Comparison of ENCODE assay signal across 10 cellular contexts in genomic region chr2:42964444-42965081, GRCh38.
DNase-seq lines count a peak whose midpoint lies in the region; TF ChIP-seq lines count a peak whose summit lies in the region.
"Had no signal": no experiment of that assay in that cellular context is flagged by ENCODE, and none has a peak within 500 bp of the region (broad histone marks: within the 10 kb centered on the region; RNA-seq: fewer than 3 reads in every experiment).

No MANE protein-coding gene starts in this region.

- no peaks in the 10 kb centered on the region for H3K27me3 ChIP-seq in esophagus (ENCODE audit: control insufficient read depth in 1 of 2, insufficient read depth in 2 of 2, low read length in 2 of 2)
- H3K27me3 ChIP-seq in neuronal stem cell (ENCODE audit: control insufficient read depth in 3 of 3, insufficient read depth in 3 of 3, low read depth in 1 of 3, low read length in 3 of 3), result peaks cover 0 to 8% (median 0%) of the 10 kb centered on the region in 3 experiments
- H3K27me3 ChIP-seq in CD4-positive, alpha-beta memory T cell (ENCODE audit: insufficient read depth, low read length), result no peaks in the 10 kb centered on the region

- intact Hi-C loops in CD4-positive, alpha-beta memory T cell (cut with micrococcal nuclease), result no loop called here

- peak overlapping the region; percentile 45 for H2BK5ac ChIP-seq in neuronal stem cell (ENCODE audit: low read length)

- no peak overlapping the region for H2AFZ ChIP-seq in neuronal stem cell (ENCODE audit: low read length)

- H3K79me1 ChIP-seq in neuronal stem cell (ENCODE audit: low read depth, low read length), result no peaks in the 10 kb centered on the region

- no peak overlapping the region for H3K4ac ChIP-seq in neuronal stem cell (ENCODE audit: low read length)

- CTCF ChIA-PET in CD4-positive, alpha-beta memory T cell (lab: Charles Lee; ENCODE audit: partially characterized antibody), result interaction anchor here (0.8 to 1.7 kb wide), 4 partner anchors 10 to 568 kb away, joined by 3 to 5 read pairs (median 4); no protein-coding TSS in a partner anchor

- no peak overlapping the region for H3K27ac Mint-ChIP-seq in type B pancreatic cell
- H3K27ac Mint-ChIP-seq in CD4-positive, alpha-beta memory T cell, result no peak overlapping the region
- H3K27ac Mint-ChIP-seq: H9 had no signal

- H3K27me3 Mint-ChIP-seq in type B pancreatic cell, result peaks cover 3% of the 10 kb centered on the region
- peaks cover 9 to 13% of the 10 kb centered on the region in 2 donors for H3K27me3 Mint-ChIP-seq in CD4-positive, alpha-beta memory T cell

- peak overlapping the region; percentile 35 for H2AK5ac ChIP-seq in neuronal stem cell (ENCODE audit: low read depth, low read length)

- no peak overlapping the region for H3K4me3 Mint-ChIP-seq in type B pancreatic cell
- no peak overlapping the region for H3K4me3 Mint-ChIP-seq in CD4-positive, alpha-beta memory T cell
- H3K4me3 Mint-ChIP-seq: H9 had no signal

- no peak overlapping the region for H2BK120ac ChIP-seq in neuronal stem cell (ENCODE audit: low read depth, low read length)

- H3K4me3 ChIP-seq in AG09309 (ENCODE audit: control insufficient read depth, low read depth, low read length), result no peak overlapping the region
- H3K4me3 ChIP-seq in NB4 (ENCODE audit: low read depth, low read length), result no peak overlapping the region
- H3K4me3 ChIP-seq in esophagus (ENCODE audit: low read depth in 1 of 2, low read length in 2 of 2), result no peak overlapping the region
- no peak overlapping the region for H3K4me3 ChIP-seq in neuronal stem cell (ENCODE audit: low read length in 2 of 2)
- H3K4me3 ChIP-seq in CD4-positive, alpha-beta memory T cell (ENCODE audit: low read length in 2 of 2), result no peak overlapping the region

- no peak overlapping the region for H3K4me2 ChIP-seq in neuronal stem cell (ENCODE audit: insufficient read depth, low read length, poor library complexity, severe bottlenecking)

- no peak overlapping the region for H4K8ac ChIP-seq in neuronal stem cell (ENCODE audit: low read depth, low read length)

- no peak overlapping the region for H3K9ac ChIP-seq in neuronal stem cell (ENCODE audit: low read depth, low read length, poor library complexity)

- no peak overlapping the region for H4K91ac ChIP-seq in neuronal stem cell (ENCODE audit: low read depth, low read length, poor library complexity)

- no peak overlapping the region for H3K14ac ChIP-seq in neuronal stem cell (ENCODE audit: low read length)

- 49 to 56% methylated on average over 5 of the region's 5 CpGs for WGBS in esophagus, 2 donors
- no CpG with 5 or more reads among the region's 5 CpGs for WGBS in neuronal stem cell (ENCODE audit: extremely low coverage in 2 of 2, insufficient read length in 2 of 2, insufficient replicate concordance in 1 of 2), 2 donors

- no peak for TF ChIP-seq CTCF in AG09309 (IDR thresholded peaks at IDR 0.05; ENCODE audit: control insufficient read depth, insufficient read depth, low read depth, low read length, missing control alignments)
- TF ChIP-seq CTCF in NB4 (IDR thresholded peaks at IDR 0.05; ENCODE audit: low read depth, low read length), result no peak
- no peak for TF ChIP-seq CTCF in type B pancreatic cell (conservative IDR thresholded peaks at IDR 0.05)

- POLR2A ChIA-PET in CD4-positive, alpha-beta memory T cell (lab: Charles Lee; ENCODE audit: partially characterized antibody), result no interaction called here

- H3K9me3 ChIP-seq in esophagus (ENCODE audit: control insufficient read depth in 2 of 2, insufficient read depth in 1 of 2, low read depth in 1 of 2, low read length in 1 of 2) (no peaks in the 10 kb centered on the region), neuronal stem cell (replicated peaks in 1 of 2; ENCODE audit: control insufficient read depth in 2 of 2, insufficient read depth in 1 of 2, low read depth in 1 of 2, low read length in 2 of 2) (peaks cover 0 to 1% of the 10 kb centered on the region in 2 donors)
- no peaks in the 10 kb centered on the region for H3K9me3 ChIP-seq in CD4-positive, alpha-beta memory T cell (ENCODE audit: control insufficient read depth in 1 of 2, low read length in 2 of 2)

- H3K4me1 Mint-ChIP-seq in type B pancreatic cell (ENCODE audit: unreplicated experiment), result peaks cover 53% of the 10 kb centered on the region
- peaks cover 0 to 4% (median 0%) of the 10 kb centered on the region in 4 donors for H3K4me1 Mint-ChIP-seq in CD4-positive, alpha-beta memory T cell

- no peak overlapping the region for H2BK15ac ChIP-seq in neuronal stem cell (ENCODE audit: low read length)

- H3K4me1 ChIP-seq in esophagus (ENCODE audit: control insufficient read depth in 2 of 2, insufficient read depth in 2 of 2, low read length in 1 of 2), result peaks cover 0 to 8% of the 10 kb centered on the region in 2 donors
- peaks cover 20% of the 10 kb centered on the region in 2 donors for H3K4me1 ChIP-seq in neuronal stem cell (ENCODE audit: control insufficient read depth in 2 of 2, insufficient read depth in 1 of 2, low read depth in 1 of 2, low read length in 2 of 2)
- no peaks in the 10 kb centered on the region for H3K4me1 ChIP-seq in CD4-positive, alpha-beta memory T cell (ENCODE audit: insufficient read depth, low read length)

- no peaks in the 10 kb centered on the region for H3K36me3 Mint-ChIP-seq in type B pancreatic cell
- H3K36me3 Mint-ChIP-seq in CD4-positive, alpha-beta memory T cell, result no peaks in the 10 kb centered on the region

- DNase-seq in AG09309 (ENCODE audit: low read depth) (peak; percentile 71), NB4 (ENCODE audit: low read depth) (peak; percentile 80), neuronal stem cell (ENCODE audit: low spot score) (no peak), DMS153 treated with DMSO at 0.1 percent for 48 hours (lab: John Stamatoyannopoulos, UW; ENCODE audit: unreplicated experiment) (no peak), type B pancreatic cell (ENCODE audit: extremely low spot score, unreplicated experiment) (no peak), COR-L47 (lab: John Stamatoyannopoulos, UW) (no peak)
- DNase-seq in CD4-positive, alpha-beta memory T cell, result no peak
- DNase-seq: H9, NCI-H69 had no signal

- no peak overlapping the region for H2BK12ac ChIP-seq in neuronal stem cell (ENCODE audit: low read length)

- no peak for TF ChIP-seq POLR2A in NB4 (IDR thresholded peaks at IDR 0.05; ENCODE audit: extremely low read depth, insufficient read length)

- peak overlapping the region; percentile 14 to 44 for H3K27ac ChIP-seq in esophagus (ENCODE audit: low read depth in 2 of 2, low read length in 1 of 2)
- H3K27ac ChIP-seq in neuronal stem cell (replicated peaks; ENCODE audit: low read length), result no peak overlapping the region
- no peak overlapping the region for H3K27ac ChIP-seq in CD4-positive, alpha-beta memory T cell (ENCODE audit: low read depth, low read length)

- peak overlapping the region; percentile 53 for H3K18ac ChIP-seq in neuronal stem cell (ENCODE audit: low read length)

- H3K36me3 ChIP-seq in esophagus (ENCODE audit: control insufficient read depth in 2 of 2, insufficient read depth in 2 of 2, low read length in 1 of 2) (no peaks in the 10 kb centered on the region), neuronal stem cell (replicated peaks in 1 of 2; ENCODE audit: control insufficient read depth in 2 of 2, insufficient read depth in 2 of 2, low read length in 2 of 2) (no peaks in the 10 kb centered on the region)
- H3K36me3 ChIP-seq in CD4-positive, alpha-beta memory T cell (ENCODE audit: insufficient read depth, low read length), result no peaks in the 10 kb centered on the region

- H3K9me3 Mint-ChIP-seq in type B pancreatic cell, result no peaks in the 10 kb centered on the region
- H3K9me3 Mint-ChIP-seq in CD4-positive, alpha-beta memory T cell, result no peaks in the 10 kb centered on the region
- H3K9me3 Mint-ChIP-seq: H9 had no signal

- H3K23ac ChIP-seq in neuronal stem cell (ENCODE audit: low read depth, low read length, poor library complexity), result no peak overlapping the region

Comparison
In these comparisons a context has a peak if more than half of its experiments do, and no peak if none do; other contexts are left out.
1. DNase-seq: peak in AG09309 (single experiment) and NB4 (single experiment); none in neuronal stem cell (single experiment), DMS153 treated with DMSO at 0.1 percent for 48 hours (single experiment), type B pancreatic cell (single experiment), COR-L47 (single experiment) and CD4-positive, alpha-beta memory T cell (0 of 5).
2. H3K27ac ChIP-seq: peak in esophagus (2 of 2); none in neuronal stem cell (single experiment) and CD4-positive, alpha-beta memory T cell (single experiment).